8 cellular contexts compared by ENCODE assay signal in the genomic region with DNA sequence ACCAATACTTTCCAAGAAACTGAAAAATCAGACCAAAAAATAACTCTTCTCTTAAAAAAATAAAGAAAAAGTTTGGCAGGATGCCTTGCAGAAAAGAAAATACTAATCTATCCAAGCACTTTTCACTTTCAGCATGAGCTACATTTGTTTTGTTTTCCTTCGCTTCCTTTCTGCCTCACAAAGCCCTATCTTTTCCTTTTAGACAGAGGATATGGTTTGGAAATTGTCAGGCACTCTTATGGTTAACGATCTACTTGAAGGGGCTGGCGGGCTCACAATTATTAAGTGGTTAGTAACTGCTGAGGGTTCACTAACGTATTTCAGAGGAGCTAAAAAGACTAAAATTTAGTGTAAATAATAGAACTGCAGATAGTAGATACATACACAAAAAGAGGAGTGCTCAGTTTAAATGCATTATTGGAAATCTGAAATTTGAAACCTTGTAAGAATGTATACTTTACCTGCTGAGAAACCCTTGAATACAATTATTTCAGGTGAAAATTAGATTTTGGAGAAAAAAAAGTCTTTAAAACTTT. TPM values are rescaled to one million over a fixed set of nuclear protein-coding genes. Genes with fewer than 3 reads are reported as not detected.
DNase-seq lines count a peak whose midpoint lies in the region; ATAC-seq lines count a peak whose summit lies in the region.

No MANE protein-coding gene starts in this region.

- H3K27ac ChIP-seq in SJCRH30 (peak overlapping the region; percentile 92), esophagus (ENCODE audit: low read depth in 2 of 2, low read length in 1 of 2) (no peak overlapping the region), rectal smooth muscle tissue (ENCODE audit: low read depth, low read length) (no peak overlapping the region)

- H3K36me3 ChIP-seq in SJCRH30 (peaks cover 13% of the 10 kb centered on the region), esophagus (ENCODE audit: control insufficient read depth in 2 of 2, insufficient read depth in 2 of 2, low read length in 1 of 2) (no peaks in the 10 kb centered on the region), rectal smooth muscle tissue (ENCODE audit: control insufficient read depth, insufficient read depth, low read length) (no peaks in the 10 kb centered on the region)

- CTCF ChIA-PET in activated CD8-positive, alpha-beta memory T cell treated with anti-CD3 and anti-CD28 coated beads, Interleukin-2, amount 10 ng/mL, durations not matched to agents 7 days and 5 days (lab: Charles Lee), result interaction anchor here (1.0 to 1.6 kb wide), 4 partner anchors 68 to 391 kb away, joined by 3 to 5 read pairs (median 4); no protein-coding TSS in a partner anchor

- H3K4me1 ChIP-seq in SJCRH30 (no peaks in the 10 kb centered on the region), esophagus (ENCODE audit: control insufficient read depth in 2 of 2, insufficient read depth in 2 of 2, low read length in 1 of 2) (no peaks in the 10 kb centered on the region), rectal smooth muscle tissue (ENCODE audit: control insufficient read depth, insufficient read depth, low read length) (peaks cover 5% of the 10 kb centered on the region)

- WGBS in esophagus, 2 donors, result 3 to 5% methylated on average over 4 of the region's 4 CpGs

- peaks cover 17% of the 10 kb centered on the region for H3K36me3 Mint-ChIP-seq in activated CD8-positive, alpha-beta memory T cell treated with anti-CD3 and anti-CD28 coated beads, Interleukin-2, amount 10 ng/mL, durations not matched to agents 7 days and 5 days

- peak overlapping the region; percentile 97 for H3K4me3 Mint-ChIP-seq in activated CD8-positive, alpha-beta memory T cell treated with anti-CD3 and anti-CD28 coated beads, Interleukin-2, amount 10 ng/mL, durations not matched to agents 7 days and 5 days

- no peaks in the 10 kb centered on the region for H3K27me3 ChIP-seq in SJCRH30
- H3K27me3 ChIP-seq in esophagus (ENCODE audit: control insufficient read depth in 1 of 2, insufficient read depth in 2 of 2, low read length in 2 of 2), result no peaks in the 10 kb centered on the region
- no peaks in the 10 kb centered on the region for H3K27me3 ChIP-seq in rectal smooth muscle tissue (ENCODE audit: control insufficient read depth, insufficient read depth, low read length)

- H3K9me3 ChIP-seq in SJCRH30 (replicated peaks), result no peaks in the 10 kb centered on the region
- H3K9me3 ChIP-seq in esophagus (ENCODE audit: control insufficient read depth in 2 of 2, insufficient read depth in 1 of 2, low read depth in 1 of 2, low read length in 1 of 2), result no peaks in the 10 kb centered on the region

- peak overlapping the region; percentile 87 for H3K27ac Mint-ChIP-seq in activated CD8-positive, alpha-beta memory T cell treated with anti-CD3 and anti-CD28 coated beads, Interleukin-2, amount 10 ng/mL, durations not matched to agents 7 days and 5 days

- H3K27me3 Mint-ChIP-seq in activated CD8-positive, alpha-beta memory T cell treated with anti-CD3 and anti-CD28 coated beads, Interleukin-2, amount 10 ng/mL, durations not matched to agents 7 days and 5 days, result peaks cover 17% of the 10 kb centered on the region

- H3K9ac ChIP-seq in rectal smooth muscle tissue (ENCODE audit: low read length), result no peak overlapping the region

- peaks cover 25% of the 10 kb centered on the region for H3K4me1 Mint-ChIP-seq in activated CD8-positive, alpha-beta memory T cell treated with anti-CD3 and anti-CD28 coated beads, Interleukin-2, amount 10 ng/mL, durations not matched to agents 7 days and 5 days

- no peaks in the 10 kb centered on the region for H3K9me3 Mint-ChIP-seq in activated CD8-positive, alpha-beta memory T cell treated with anti-CD3 and anti-CD28 coated beads, Interleukin-2, amount 10 ng/mL, durations not matched to agents 7 days and 5 days (ENCODE audit: low read depth)

- no peak for DNase-seq in activated CD8-positive, alpha-beta memory T cell treated with anti-CD3 and anti-CD28 coated beads, Interleukin-2, amount 10 ng/mL, durations not matched to agents 7 days and 5 days
- DNase-seq in activated CD8-positive, alpha-beta memory T cell treated with anti-CD3 and anti-CD28 coated beads for 24 hours, result no peak
- DNase-seq in SJCRH30 (peak; percentile 13 to 60), NCI-H1436 (lab: John Stamatoyannopoulos, UW) (no peak)
- DNase-seq in stimulated activated CD4-positive, alpha-beta T cell treated with anti-CD3 and anti-CD28 coated beads, Interleukin-15, amount 100 ng/mL, for 24 hours, result no peak

- ATAC-seq in activated CD8-positive, alpha-beta memory T cell treated with anti-CD3 and anti-CD28 coated beads, Interleukin-2, amount 10 ng/mL, durations not matched to agents 7 days and 5 days, result no peak
- ATAC-seq in GM21360 (IDR thresholded peaks at IDR 0.05; ENCODE audit: unreplicated experiment), result no peak

- peak overlapping the region; percentile 81 for H3K4me3 ChIP-seq in SJCRH30
- H3K4me3 ChIP-seq in esophagus (ENCODE audit: low read depth in 1 of 2, low read length in 2 of 2), result peak overlapping the region; percentile 26 to 74
- peak overlapping the region; percentile 79 for H3K4me3 ChIP-seq in rectal smooth muscle tissue (ENCODE audit: low read length)

RNA-seq across cellular contexts. Expression of a gene that starts 0.9 kb away (rescaled TPM):
- 100 to 1,000 TPM; 118 to 229 TPM for total RNA-seq in activated CD8-positive, alpha-beta memory T cell treated with anti-CD3 and anti-CD28 coated beads, Interleukin-2, amount 10 ng/mL, durations not matched to agents 7 days and 5 days
- total RNA-seq in SJCRH30 (2014; rRNA removed; shearing (Covaris generic)), result 184 and 194 TPM in 2 replicates
- 1 to 10 TPM; 1.4 to 2.2 TPM for polyA plus RNA-seq in esophagus

Comparison
In these comparisons a context has a peak if more than half of its experiments do, and no peak if none do; other contexts are left out.
1. DNase-seq: peak in SJCRH30 (2 of 2); none in activated CD8-positive, alpha-beta memory T cell treated with anti-CD3 and anti-CD28 coated beads, Interleukin-2, amount 10 ng/mL, durations not matched to agents 7 days and 5 days (single experiment), activated CD8-positive, alpha-beta memory T cell treated with anti-CD3 and anti-CD28 coated beads for 24 hours (single experiment), stimulated activated CD4-positive, alpha-beta T cell treated with anti-CD3 and anti-CD28 coated beads, Interleukin-15, amount 100 ng/mL, for 24 hours (single experiment) and NCI-H1436 (single experiment).
2. Peak in every context shown above with its lines, with median percentiles within 50 percentile points of each other: H3K4me3 ChIP-seq.